25 cellular contexts compared by ENCODE assay signal in the genomic region with DNA sequence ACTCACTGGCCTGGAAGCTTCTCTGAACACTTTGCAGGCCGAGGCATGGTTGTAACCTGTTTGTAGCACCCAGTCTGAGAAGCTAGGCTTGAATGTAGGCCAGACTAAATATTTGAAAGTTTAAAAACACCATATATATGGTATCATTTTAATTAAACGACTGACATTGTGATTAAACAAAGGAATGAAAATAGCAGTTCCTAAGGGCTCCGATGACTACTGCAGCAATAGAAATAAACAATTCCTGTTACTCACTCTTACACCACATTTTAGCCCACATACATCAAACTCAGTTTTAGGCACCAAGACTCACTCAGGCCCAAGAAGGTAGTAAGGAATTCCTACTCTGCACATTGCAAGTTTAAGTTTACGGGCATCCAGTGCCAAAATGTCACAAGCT.
DNase-seq lines count a peak whose midpoint lies in the region; FAIRE-seq and TF ChIP-seq lines count a peak whose summit lies in the region.
"Had no signal": no experiment of that assay in that cellular context is flagged by ENCODE, and none has a peak within 500 bp of the region (broad histone marks: within the 10 kb centered on the region; RNA-seq: fewer than 3 reads in every experiment).

No MANE protein-coding gene starts in this region.

- H3K4me1 ChIP-seq in SJSA1 (replicated peaks), result peaks cover 18% of the 10 kb centered on the region
- H3K4me1 ChIP-seq in endothelial cell of umbilical vein (ENCODE audit: control insufficient read depth, extremely low read depth, insufficient read depth, low read length), result peaks cover 3% of the 10 kb centered on the region
- H3K4me1 ChIP-seq in sigmoid colon, result peaks cover 0 to 50% (median 29%) of the 10 kb centered on the region in 4 donors
- H3K4me1 ChIP-seq: foreskin keratinocyte, lower lobe of right lung, upper lobe of right lung had no signal

- H3K4me2 ChIP-seq in endothelial cell of umbilical vein (ENCODE audit: insufficient read depth, low read length), result no peak overlapping the region

- no peak for TF ChIP-seq CTCF in endothelial cell of umbilical vein (IDR thresholded peaks at IDR 0.05; ENCODE audit: extremely low read depth in 1 of 2, insufficient read depth in 1 of 2, low read depth in 1 of 2, low read length in 2 of 2)
- TF ChIP-seq CTCF in sigmoid colon (IDR thresholded peaks at IDR 0.05), result no peak

- 60 to 78% methylated on average over 4 of the region's 4 CpGs for WGBS in sigmoid colon, 2 donors

- H3K27me3 ChIP-seq in SJSA1 (replicated peaks), result no peaks in the 10 kb centered on the region
- no peaks in the 10 kb centered on the region for H3K27me3 ChIP-seq in endothelial cell of umbilical vein (ENCODE audit: control insufficient read depth in 2 of 2, insufficient read depth in 2 of 2, low read length in 2 of 2)
- no peaks in the 10 kb centered on the region for H3K27me3 ChIP-seq in sigmoid colon
- H3K27me3 ChIP-seq: foreskin keratinocyte, upper lobe of right lung had no signal

- FAIRE-seq in endothelial cell of umbilical vein (lab: Jason Lieb, UNC), result peak; percentile 53
- FAIRE-seq: GM12891, H54, kidney, RCC 7860 had no signal

- H4K20me1 ChIP-seq in endothelial cell of umbilical vein (replicated peaks; ENCODE audit: control insufficient read depth, extremely low read depth, insufficient read depth, low read length), result no peaks in the 10 kb centered on the region

- no peak overlapping the region for H2AFZ ChIP-seq in endothelial cell of umbilical vein (ENCODE audit: low read depth, low read length)

- H3K4me3 ChIP-seq in SJSA1 (no peak overlapping the region), endothelial cell of umbilical vein (replicated peaks in 1 of 3; ENCODE audit: insufficient read depth in 1 of 3, low read depth in 1 of 3, low read length in 3 of 3) (no peak overlapping the region), sigmoid colon (no peak overlapping the region)
- H3K4me3 ChIP-seq: lower lobe of right lung, upper lobe of right lung had no signal

- H3K36me3 ChIP-seq in SJSA1 (no peaks in the 10 kb centered on the region), endothelial cell of umbilical vein (ENCODE audit: control insufficient read depth in 2 of 2, extremely low read depth in 1 of 2, insufficient read depth in 2 of 2, low read length in 2 of 2) (peaks cover 0 to under 1% of the 10 kb centered on the region in 2 experiments), sigmoid colon (no peaks in the 10 kb centered on the region)

- peak overlapping the region; percentile 44 for H3K27ac ChIP-seq in SJSA1
- no peak overlapping the region for H3K27ac ChIP-seq in endothelial cell of umbilical vein (ENCODE audit: insufficient read depth, low read depth, low read length)
- peak overlapping the region in 3 of 4 donors; percentile 47 to 54 (median 48) for H3K27ac ChIP-seq in sigmoid colon
- H3K27ac ChIP-seq: foreskin keratinocyte, lower lobe of right lung, upper lobe of right lung had no signal

- H3K9me1 ChIP-seq in endothelial cell of umbilical vein (replicated peaks; ENCODE audit: control insufficient read depth, extremely low read depth, insufficient read depth, low read length), result no peaks in the 10 kb centered on the region

- CTCF ChIA-PET in endothelial cell of umbilical vein (lab: Charles Lee), result interaction anchor here (1.3 kb wide), 1 partner anchor 225 kb away, joined by 3 read pairs; no protein-coding TSS in a partner anchor

- TF ChIP-seq EP300 in sigmoid colon (IDR thresholded peaks at IDR 0.05), result no peak

- H3K9me3 ChIP-seq in SJSA1 (replicated peaks) (no peaks in the 10 kb centered on the region), endothelial cell of umbilical vein (replicated peaks; ENCODE audit: control insufficient read depth, insufficient read depth, low read length) (no peaks in the 10 kb centered on the region), sigmoid colon (no peaks in the 10 kb centered on the region)
- H3K9me3 ChIP-seq: lower lobe of right lung, upper lobe of right lung had no signal

- DNase-seq in EH (ENCODE audit: low read depth) (peak; percentile 85), SJSA1 (ENCODE audit: low read depth in 1 of 2, low spot score in 2 of 2) (peak in 1 of 2 experiments; percentile 71), endothelial cell of umbilical vein (ENCODE audit: low read depth, low spot score) (peak; percentile 69), sigmoid colon (no peak), NCI-H2171 treated with DMSO at 0.1 percent for 48 hours (lab: John Stamatoyannopoulos, UW) (no peak), NCI-H1105 (lab: John Stamatoyannopoulos, UW) (no peak), CD1c-positive myeloid dendritic cell (ENCODE audit: extremely low spot score) (no peak)
- DNase-seq: activated CD4-positive, CD25-positive, alpha-beta regulatory T cell; activated naive CD4-positive, alpha-beta T cell treated with anti-CD3 and anti-CD28 coated beads for 36 hours; activated T-cell treated with anti-CD3 and anti-CD28 coated beads, Interleukin-2, amount 50 U/mL, for 24 hours; aorta; C1 segment of cervical spinal cord; foreskin keratinocyte; hypothalamus; KBM-7; kidney; lower lobe of right lung; MV-4-11; NCI-H187 treated with DMSO at 0.1 percent for 48 hours; NCI-H446; NK-92 treated with Interleukin-12 subunit alpha and Interleukin-12 subunit beta, amount 100 ng/mL, for 24 hours; upper lobe of right lung had no signal

- intact Hi-C loops in endothelial cell of umbilical vein (cut with micrococcal nuclease), result loop anchor here (1.0 kb wide), 1 partner anchor 27 kb away; no protein-coding TSS in a partner anchor
- intact Hi-C loops in sigmoid colon (cut with DNase I), result loop anchor here (5.0 kb wide), 1 partner anchor 66 kb away; no protein-coding TSS in a partner anchor

- no peak overlapping the region for H3K9ac ChIP-seq in endothelial cell of umbilical vein (replicated peaks; ENCODE audit: extremely low read depth, insufficient read depth, low read length)

- no peak for TF ChIP-seq POLR2A in endothelial cell of umbilical vein (IDR thresholded peaks at IDR 0.05; ENCODE audit: low read depth, low read length)
- no peak for TF ChIP-seq POLR2A in sigmoid colon (IDR thresholded peaks at IDR 0.05)

- POLR2A ChIA-PET in endothelial cell of umbilical vein (lab: Charles Lee), result no interaction called here

- dilution Hi-C loops in endothelial cell of umbilical vein (cut with MboI; ENCODE audit: extremely low pct_ligation_motif_present, low sequenced_read_pairs), result no loop called here

- H3K79me2 ChIP-seq in endothelial cell of umbilical vein (ENCODE audit: control insufficient read depth, insufficient read depth, low read length), result no peaks in the 10 kb centered on the region

- no TSS peak for BruUV-seq in endothelial cell of umbilical vein (replicated peaks; lab: Mats Ljungman, UMichigan)

TF ChIP-seq in endothelial cell of umbilical vein, 7 proteins besides CTCF, POLR2A, EP300 and RAD21:
- TF ChIP-seq MAX (IDR thresholded peaks at IDR 0.05; ENCODE audit: insufficient read depth, insufficient read length) (no peak), POLR2AphosphoS5 (IDR thresholded peaks at IDR 0.05; ENCODE audit: insufficient read depth, low read depth, low read length) (no peak), GATA2 (IDR thresholded peaks at IDR 0.05; ENCODE audit: insufficient read depth, insufficient read length, low read depth, low read length) (no peak), FOS (IDR thresholded peaks at IDR 0.05; ENCODE audit: borderline replicate concordance, insufficient read depth, low read length) (no peak), MYC (IDR thresholded peaks at IDR 0.05; ENCODE audit: low read depth, low read length) (no peak), EZH2 (IDR thresholded peaks at IDR 0.05; ENCODE audit: borderline replicate concordance, low read depth, low read length, severe bottlenecking) (no peak), JUN (IDR thresholded peaks at IDR 0.05; ENCODE audit: borderline replicate concordance, insufficient read depth, insufficient read length, low read depth) (no peak)

Comparison
In these comparisons a context has a peak if more than half of its experiments do, and no peak if none do; other contexts are left out.
1. DNase-seq: peak in EH (single experiment) and endothelial cell of umbilical vein (single experiment); none in sigmoid colon (single experiment), NCI-H2171 treated with DMSO at 0.1 percent for 48 hours (single experiment), NCI-H1105 (single experiment) and CD1c-positive myeloid dendritic cell (single experiment).